In the genomic region with DNA sequence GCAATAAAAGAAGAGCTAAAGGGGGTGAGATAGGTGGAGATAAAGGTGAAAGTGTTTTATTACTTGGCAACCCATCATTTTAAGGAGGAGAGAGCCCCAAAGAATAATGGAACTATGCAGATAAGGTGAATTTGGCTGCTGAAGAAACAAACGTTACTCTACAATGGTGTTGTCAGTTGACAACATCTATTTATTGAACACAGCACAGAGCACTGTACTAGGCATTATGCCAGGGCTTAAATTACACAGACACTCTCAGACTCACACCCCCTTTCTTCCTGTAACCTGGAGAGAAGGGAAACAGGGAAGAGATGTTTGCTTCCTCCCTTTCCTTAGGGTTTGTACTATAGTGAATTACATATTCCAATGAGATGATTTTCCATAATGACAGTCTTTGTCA, we compare ENCODE assay signal across 29 cellular contexts.
DNase-seq lines count a peak whose midpoint lies in the region; ATAC-seq and TF ChIP-seq lines count a peak whose summit lies in the region.
"Had no signal": no experiment of that assay in that cellular context is flagged by ENCODE, and none has a peak within 500 bp of the region (broad histone marks: within the 10 kb centered on the region; RNA-seq: fewer than 3 reads in every experiment).

No MANE protein-coding gene starts in this region.

- no peaks in the 10 kb centered on the region for H3K36me3 Mint-ChIP-seq in nephron progenitor cell (ENCODE audit: low read depth)
- H3K36me3 Mint-ChIP-seq: activated naive CD8-positive, alpha-beta T cell; IgD-negative memory B cell; neural progenitor cell; T-cell had no signal

- no peak overlapping the region for H3K4me3 Mint-ChIP-seq in nephron progenitor cell
- H3K4me3 Mint-ChIP-seq: activated naive CD8-positive, alpha-beta T cell; dendritic cell treated with granulocyte-macrophage colony-stimulating factor and Interleukin-4, amounts not matched to agents 40 ng/mL and 50 ng/mL, for 4 days; endodermal cell; IgD-negative memory B cell; neural progenitor cell; T-cell had no signal

- H3K36me3 ChIP-seq in breast epithelium: no peaks in the 10 kb centered on the region
- H3K36me3 ChIP-seq: ascending aorta, BLaER1, esophagus muscularis mucosa, heart right ventricle, neural progenitor cell, upper lobe of left lung had no signal

- peaks cover 5% of the 10 kb centered on the region for H3K27me3 Mint-ChIP-seq in nephron progenitor cell (ENCODE audit: low read depth, poor library complexity)

- no peaks in the 10 kb centered on the region for H3K9me3 ChIP-seq in breast epithelium
- H3K9me3 ChIP-seq: ascending aorta, BLaER1, esophagus muscularis mucosa, heart right ventricle, upper lobe of left lung had no signal

- H3K4me3 ChIP-seq in breast epithelium: no peak overlapping the region
- H3K4me3 ChIP-seq: ascending aorta, BLaER1, esophagus muscularis mucosa, heart right ventricle, neural progenitor cell, upper lobe of left lung had no signal

- no peak for DNase-seq in Right ventricle myocardium inferior (ENCODE audit: missing footprints)
- DNase-seq in cardiac septum (ENCODE audit: low spot score): no peak
- peak; percentile 67 for DNase-seq in NCI-H2029 (lab: John Stamatoyannopoulos, UW)
- peak; percentile 61 for DNase-seq in NCI-H748 (lab: John Stamatoyannopoulos, UW; ENCODE audit: unreplicated experiment)
- DNase-seq in nephron progenitor cell: no peak
- no peak for DNase-seq in breast epithelium (ENCODE audit: low spot score in 2 of 2)
- DNase-seq in A172 (ENCODE audit: low spot score): no peak
- DNase-seq: activated CD4-positive, alpha-beta T cell treated with anti-CD3 and anti-CD28 coated beads, Interleukin-2, amount 50 U/mL, for 48 hours; activated CD4-positive, CD25-positive, alpha-beta regulatory T cell; activated CD8-positive, alpha-beta memory T cell treated with anti-CD3 and anti-CD28 coated beads, Interleukin-2, amount 50 U/mL, for 4 hours; central memory CD4-positive, alpha-beta T cell; endodermal cell; foreskin keratinocyte; heart right ventricle; NCI-H524; right cardiac atrium; stimulated activated CD4-positive, alpha-beta T cell treated with anti-CD3 and anti-CD28 coated beads, Interleukin-4, amount 100 ng/mL, for 1 hour; substantia nigra; T-cell; upper lobe of left lung had no signal

- H3K9me3 Mint-ChIP-seq in nephron progenitor cell: no peaks in the 10 kb centered on the region
- H3K9me3 Mint-ChIP-seq: dendritic cell treated with granulocyte-macrophage colony-stimulating factor and Interleukin-4, amounts not matched to agents 40 ng/mL and 50 ng/mL, for 4 days; endodermal cell; neural progenitor cell; T-cell had no signal

- H3K27ac ChIP-seq in breast epithelium: no peak overlapping the region
- H3K27ac ChIP-seq: ascending aorta, BLaER1, esophagus muscularis mucosa, foreskin keratinocyte, heart right ventricle, neural progenitor cell, upper lobe of left lung had no signal

- intact Hi-C loops in Right ventricle myocardium inferior (cut with DNase I): no loop called here
- intact Hi-C loops in cardiac septum (cut with DNase I): loop anchor here (10.0 kb wide), 1 partner anchor 241 kb away; no protein-coding TSS in a partner anchor
- intact Hi-C loops in breast epithelium (cut with DNase I; ENCODE audit: low total_unique reads): no loop called here

- TF ChIP-seq CTCF in nephron progenitor cell (IDR thresholded peaks at IDR 0.05): no peak
- no peak for TF ChIP-seq CTCF in breast epithelium (IDR thresholded peaks at IDR 0.05)

- H3K27ac Mint-ChIP-seq in nephron progenitor cell: peak overlapping the region; percentile 41
- H3K27ac Mint-ChIP-seq: activated naive CD8-positive, alpha-beta T cell; dendritic cell treated with granulocyte-macrophage colony-stimulating factor and Interleukin-4, amounts not matched to agents 40 ng/mL and 50 ng/mL, for 4 days; endodermal cell; IgD-negative memory B cell; neural progenitor cell; T-cell had no signal

- TF ChIP-seq POLR2A in breast epithelium (IDR thresholded peaks at IDR 0.05): no peak

- H3K27me3 ChIP-seq in breast epithelium: no peaks in the 10 kb centered on the region
- H3K27me3 ChIP-seq: ascending aorta, BLaER1, neural progenitor cell, upper lobe of left lung had no signal

- H3K4me1 Mint-ChIP-seq in nephron progenitor cell: peaks cover 18% of the 10 kb centered on the region
- H3K4me1 Mint-ChIP-seq: IgD-negative memory B cell, T-cell had no signal

- no peaks in the 10 kb centered on the region for H3K4me1 ChIP-seq in breast epithelium
- H3K4me1 ChIP-seq: ascending aorta, BLaER1, esophagus muscularis mucosa, foreskin keratinocyte, neural progenitor cell, upper lobe of left lung had no signal

- peak; percentile 69 for ATAC-seq in Right ventricle myocardium inferior
- ATAC-seq in GM19467 (IDR thresholded peaks at IDR 0.05; ENCODE audit: unreplicated experiment): no peak
- ATAC-seq: foreskin keratinocyte, Panc1, T-cell had no signal

Comparison
In these comparisons a context has a peak if more than half of its experiments do, and no peak if none do; other contexts are left out.
1. DNase-seq: peak in NCI-H2029 (single experiment) and NCI-H748 (single experiment); none in Right ventricle myocardium inferior (single experiment), cardiac septum (single experiment), nephron progenitor cell (single experiment), breast epithelium (0 of 2) and A172 (single experiment).